ENCODE assay signal across 1 cellular context in genomic region chr17:32519769-32520701, GRCh38.
TF ChIP-seq lines count a peak whose summit lies in the region.

No MANE protein-coding gene starts in this region.

TF ChIP-seq in GM23338, 12 proteins besides CTCF, POLR2A, EP300 and RAD21 (continued from another document):
- TF ChIP-seq EZH2phosphoT487 (IDR thresholded peaks at IDR 0.05; ENCODE audit: unreplicated experiment) (no peak), JUNB (IDR thresholded peaks at IDR 0.05; ENCODE audit: unreplicated experiment) (no peak), CREB1 (CRISPR knock-in tag; IDR thresholded peaks at IDR 0.05; ENCODE audit: low read depth) (no peak), ZNF331 (CRISPR knock-in tag; IDR thresholded peaks at IDR 0.05; ENCODE audit: low read depth) (no peak), EZH2 (IDR thresholded peaks at IDR 0.05; ENCODE audit: low read depth, unreplicated experiment) (no peak), POLR2AphosphoS5 (IDR thresholded peaks at IDR 0.05; ENCODE audit: low read depth) (no peak), ZNF462 (CRISPR knock-in tag; IDR thresholded peaks at IDR 0.05) (no peak), NANOG (IDR thresholded peaks at IDR 0.05; ENCODE audit: borderline replicate concordance) (no peak), STAT1 (IDR thresholded peaks at IDR 0.05; ENCODE audit: unreplicated experiment) (no peak)
- TF ChIP-seq, protein P1, sequence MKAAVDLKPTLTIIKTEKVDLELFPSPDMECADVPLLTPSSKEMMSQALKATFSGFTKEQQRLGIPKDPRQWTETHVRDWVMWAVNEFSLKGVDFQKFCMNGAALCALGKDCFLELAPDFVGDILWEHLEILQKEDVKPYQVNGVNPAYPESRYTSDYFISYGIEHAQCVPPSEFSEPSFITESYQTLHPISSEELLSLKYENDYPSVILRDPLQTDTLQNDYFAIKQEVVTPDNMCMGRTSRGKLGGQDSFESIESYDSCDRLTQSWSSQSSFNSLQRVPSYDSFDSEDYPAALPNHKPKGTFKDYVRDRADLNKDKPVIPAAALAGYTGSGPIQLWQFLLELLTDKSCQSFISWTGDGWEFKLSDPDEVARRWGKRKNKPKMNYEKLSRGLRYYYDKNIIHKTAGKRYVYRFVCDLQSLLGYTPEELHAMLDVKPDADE (IDR thresholded peaks at IDR 0.05), result no peak
